Comparison of ENCODE assay signal across 8 cellular contexts in the genomic region with DNA sequence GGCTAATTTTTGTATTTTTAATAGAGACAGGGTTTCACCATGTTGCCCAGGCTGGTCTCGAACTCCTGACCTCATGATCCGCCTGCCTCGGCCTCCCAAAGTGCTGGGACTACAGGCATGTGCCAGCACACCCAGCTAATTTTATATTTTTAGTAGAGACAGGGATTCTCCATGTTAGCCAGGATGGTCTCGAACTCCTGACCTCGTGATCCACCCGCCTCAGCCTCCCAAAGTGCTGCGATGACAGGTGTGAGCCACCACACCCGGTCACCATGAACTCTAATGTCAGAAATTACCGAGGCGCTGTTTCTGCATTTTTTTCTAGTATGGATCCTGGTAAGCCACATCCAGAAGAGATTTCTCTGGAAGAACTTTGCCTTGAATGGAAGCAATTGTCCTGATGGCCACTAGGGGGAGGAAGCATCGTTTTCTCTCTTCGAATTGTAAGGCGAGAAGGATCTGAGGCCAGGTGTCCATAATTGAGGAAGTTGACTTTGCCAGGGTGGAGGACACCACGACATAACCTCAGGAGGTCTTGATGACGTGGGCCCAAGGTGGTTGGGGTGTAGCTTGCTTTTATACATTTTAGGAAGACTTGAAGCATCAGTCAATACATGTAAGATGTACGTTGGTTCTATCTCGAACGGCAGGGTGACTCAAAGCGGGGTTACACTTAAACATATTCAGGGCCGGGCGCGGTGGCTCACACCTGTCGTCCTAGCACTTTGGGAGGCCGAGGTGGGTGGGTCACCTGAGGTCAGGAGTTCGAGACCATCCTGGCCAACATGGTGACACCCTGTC. TPM values are rescaled to one million over a fixed set of nuclear protein-coding genes. Genes with fewer than 3 reads are reported as not detected.
DNase-seq lines count a peak whose midpoint lies in the region; TF ChIP-seq lines count a peak whose summit lies in the region.
"Not testable (repeated sequence)": the region's sequence is repeated elsewhere in the genome, so short reads cannot be mapped to it uniquely, and the experiment has no call there.

No MANE protein-coding gene starts in this region.

- H3K9me3 Mint-ChIP-seq in chondrocyte (ENCODE audit: low read depth); immature natural killer cell: not testable (repeated sequence)

- H3K27ac Mint-ChIP-seq in chondrocyte (ENCODE audit: unreplicated experiment) (peak overlapping the region; percentile 36), immature natural killer cell (peak overlapping the region in 5 of 6 donors; percentile 8 to 63 (median 17))

- H3K4me1 Mint-ChIP-seq in chondrocyte (ENCODE audit: low read depth) (peaks cover 13% of the 10 kb centered on the region), immature natural killer cell (peaks cover 12 to 15% of the 10 kb centered on the region in 2 donors)

- DNase-seq in AG04450 (ENCODE audit: low read depth, low spot score): peak; percentile 4
- peak; percentile 32 for DNase-seq in LNCaP clone FGC (ENCODE audit: low read depth)
- DNase-seq in NK-92 treated with Interleukin-12 subunit alpha and Interleukin-12 subunit beta, amount 100 ng/mL, for 24 hours (lab: John Stamatoyannopoulos, UW): peak; percentile 8
- peak; percentile 15 to 32 for DNase-seq in activated CD4-positive, alpha-beta T cell treated with anti-CD3 and anti-CD28 coated beads for 4 hours
- peak; percentile 40 for DNase-seq in chondrocyte (ENCODE audit: low spot score)
- peak; percentile 36 to 44 (median 36) for DNase-seq in immature natural killer cell
- DNase-seq in pulmonary artery endothelial cell (ENCODE audit: low read depth, low spot score): peak; percentile 26

- POLR2A ChIA-PET in AG04450 (lab: Yijun Ruan, JAX): not testable (repeated sequence)

- not testable (repeated sequence) for H3K27ac ChIP-seq in AG04450 (ENCODE audit: low read depth, low read length)

- TF ChIP-seq CTCF in AG04450 (IDR thresholded peaks at IDR 0.05; ENCODE audit: low read depth, low read length) (peak; percentile 80), GM12874 (IDR thresholded peaks at IDR 0.05; ENCODE audit: insufficient read depth, low read depth, low read length) (peak; percentile 81), LNCaP clone FGC (IDR thresholded peaks at IDR 0.05; ENCODE audit: control insufficient read depth, extremely low read depth, insufficient read depth) (peak; percentile 68), chondrocyte (IDR thresholded peaks at IDR 0.05) (peak; percentile 89)

- CTCF ChIA-PET in AG04450 (lab: Charles Lee): not testable (repeated sequence)

- not testable (repeated sequence) for H3K36me3 Mint-ChIP-seq in chondrocyte (ENCODE audit: low read depth); immature natural killer cell

- not testable (repeated sequence) for H3K27me3 ChIP-seq in AG04450 (ENCODE audit: control insufficient read depth, insufficient read depth, low read length)

- H3K4me3 Mint-ChIP-seq in chondrocyte (ENCODE audit: unreplicated experiment); immature natural killer cell: not testable (repeated sequence)

- H3K27me3 Mint-ChIP-seq in chondrocyte (ENCODE audit: low read depth): not testable (repeated sequence)
- peaks cover 4 to 12% (median 6%) of the 10 kb centered on the region in 3 donors for H3K27me3 Mint-ChIP-seq in immature natural killer cell (ENCODE audit: low read depth in 3 of 3)

- peaks cover 10% of the 10 kb centered on the region for H3K9me3 ChIP-seq in AG04450 (ENCODE audit: control insufficient read depth, insufficient read depth, low read length)

- not testable (repeated sequence) for H3K4me3 ChIP-seq in AG04450 (ENCODE audit: low read depth, low read length); LNCaP clone FGC (ENCODE audit: low read depth, low read length)

RNA-seq across cellular contexts. Expression of gene ASMT, which starts 37.4 kb away (rescaled TPM):
- polyA plus RNA-seq in AG04450 (2011; rRNA removed) (not detected in 2 replicates), immature natural killer cell (not detected)
- not detected in 2 replicates for polyA minus RNA-seq in AG04450 (2011; rRNA and poly(A)+ RNA removed)
- total RNA-seq in chondrocyte (0.30 to 0.99 TPM in 2 of 3 replicates, not detected in the other), pulmonary artery endothelial cell (not detected in 2 replicates)
